In genomic region chr11:64688534-64688982, GRCh38 we compare ENCODE assay signal across 8 cellular contexts. TPM values are rescaled to one million over a fixed set of nuclear protein-coding genes. Genes with fewer than 3 reads are reported as not detected.
A peak's percentile ranks its signal among the peaks of the same experiment; 100 is the strongest.
DNase-seq lines count a peak whose midpoint lies in the region; ATAC-seq and FAIRE-seq lines count a peak whose summit lies in the region.

No MANE protein-coding gene starts in this region.

- ATAC-seq in HG02642 (IDR thresholded peaks at IDR 0.05; ENCODE audit: poor library complexity, unreplicated experiment): peak; percentile 77

- DNase-seq in ELR (ENCODE audit: low read depth): peak; percentile 87
- peak; percentile 81 to 87 for DNase-seq in NCI-H1930 (lab: John Stamatoyannopoulos, UW)
- peak; percentile 76 to 88 (median 84) for DNase-seq in T-helper 2 cell
- peak; percentile 88 for DNase-seq in hepatic stellate cell (ENCODE audit: low spot score)
- peak; percentile 44 for DNase-seq in pulmonary artery endothelial cell (ENCODE audit: low read depth, low spot score)
- peak; percentile 91 for DNase-seq in urothelium cell line (ENCODE audit: low spot score)

- FAIRE-seq in urothelium cell line (lab: Jason Lieb, UNC): peak; percentile 32

- peak overlapping the region; percentile 97 for H3K27ac ChIP-seq in angular gyrus (ENCODE audit: low read depth, low read length)

RNA-seq across cellular contexts. Expression of gene NRXN2, which starts 34.4 kb away (rescaled TPM):
- not detected in 2 replicates for total RNA-seq in pulmonary artery endothelial cell

RNA-seq across cellular contexts. Expression of gene RASGRP2, which starts 55.4 kb away (rescaled TPM):
- 0.53 and 1.5 TPM in 2 replicates for total RNA-seq in pulmonary artery endothelial cell

Comparison
In these comparisons a context has a peak if more than half of its experiments do, and no peak if none do; other contexts are left out.
1. Peak in every context shown above with its lines: DNase-seq, ATAC-seq and H3K27ac ChIP-seq.